ENCODE assay signal across 8 cellular contexts in the genomic region with DNA sequence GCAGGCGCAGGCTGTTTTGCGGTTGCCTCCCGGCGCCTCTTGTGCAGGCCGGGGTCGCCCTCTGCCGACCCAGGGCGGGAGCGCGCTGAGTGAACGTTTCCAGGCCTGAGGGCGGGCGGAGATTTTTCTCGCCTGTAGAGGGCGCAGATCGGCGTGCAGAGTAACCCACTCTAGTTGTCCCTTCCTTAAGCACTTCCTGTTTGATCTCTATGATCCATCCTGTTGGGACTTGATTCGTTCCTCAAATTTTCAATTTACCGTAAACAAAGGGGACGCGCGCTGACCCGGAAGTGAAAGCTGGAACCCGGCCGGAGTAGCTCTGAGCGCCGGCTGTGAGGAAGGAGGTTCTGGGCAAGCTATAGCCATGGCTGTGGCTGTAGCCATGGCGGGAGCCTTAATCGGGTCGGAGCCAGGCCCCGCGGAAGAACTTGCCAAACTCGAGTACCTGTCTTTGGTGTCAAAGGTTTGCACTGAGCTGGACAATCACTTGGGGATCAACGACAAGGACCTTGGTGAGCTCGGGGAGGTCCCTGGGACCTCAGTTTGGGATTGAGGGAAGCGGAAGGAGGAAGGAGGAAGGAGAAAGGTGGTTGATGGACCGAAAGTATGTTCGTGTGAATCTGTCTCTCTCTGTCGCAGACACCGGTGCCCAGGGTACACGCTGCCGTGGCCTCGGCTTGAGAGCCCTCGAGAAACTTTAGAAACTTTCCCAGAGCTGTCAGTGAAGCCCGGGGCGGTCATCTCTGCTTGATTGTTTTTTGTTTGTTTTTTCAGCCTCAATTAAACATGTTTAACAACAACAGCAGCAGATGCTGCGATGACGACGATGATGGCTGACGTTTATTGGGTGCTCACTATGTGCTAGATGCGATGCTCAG. TPM values are rescaled to one million over a fixed set of nuclear protein-coding genes. Genes with fewer than 3 reads are reported as not detected.
A peak's percentile ranks its signal among the peaks of the same experiment; 100 is the strongest.
DNase-seq lines count a peak whose midpoint lies in the region; TF ChIP-seq lines count a peak whose summit lies in the region.

A gene (plus strand): TSS at position 302 of the 878 bp plus-strand sequence. CDS start 63 bp downstream, at position 365.

- H3K27ac ChIP-seq in SK-N-MC (peak within 1 kb of the TSS; percentile 72), temporal lobe (ENCODE audit: low read depth, low read length) (peak within 1 kb of the TSS; percentile 77)

- peak within 1 kb of the TSS; percentile 96 for H3K9ac ChIP-seq in SK-N-MC (ENCODE audit: insufficient read length)

- H3K4me3 ChIP-seq in GM06990 (replicated peaks; ENCODE audit: low read depth, low read length) (peak within 1 kb of the TSS; percentile 83), HFF-Myc (replicated peaks; ENCODE audit: low read depth, low read length) (peak within 1 kb of the TSS; percentile 99), SK-N-MC (peak within 1 kb of the TSS; percentile 99)

- H3K27me3 ChIP-seq in GM06990 (replicated peaks; ENCODE audit: control insufficient read depth, insufficient read depth, low read length), result no peaks in the 10 kb centered on the region

- TF ChIP-seq CTCF in GM06990 (IDR thresholded peaks at IDR 0.05; ENCODE audit: insufficient read depth, low read length, poor library complexity, severe bottlenecking), result peak; percentile 100
- peak; percentile 100 for TF ChIP-seq CTCF in HFF-Myc (IDR thresholded peaks at IDR 0.05; ENCODE audit: low read depth, low read length, missing control alignments)

- no peaks in the 10 kb centered on the region for H3K36me3 ChIP-seq in GM06990 (ENCODE audit: control insufficient read depth, insufficient read depth, low read length)
- no peaks in the 10 kb centered on the region for H3K36me3 ChIP-seq in SK-N-MC (ENCODE audit: insufficient read depth, low read length)

- no peaks in the 10 kb centered on the region for H3K9me3 ChIP-seq in SK-N-MC (ENCODE audit: low read depth, low read length)

- DNase-seq in GM06990 (ENCODE audit: extremely low read depth, insufficient read length), result peak; percentile 99
- peak; percentile 96 for DNase-seq in HFF-Myc (ENCODE audit: extremely low read depth, low read depth)
- peak; percentile 99 for DNase-seq in NAMALWA (ENCODE audit: low spot score)
- peak; percentile 97 for DNase-seq in SK-N-MC (ENCODE audit: low read depth, low spot score)
- peak; percentile 98 for DNase-seq in activated naive CD4-positive, alpha-beta T cell treated with anti-CD3 and anti-CD28 coated beads, Interleukin-2, amount 50 U/mL, for 16 hours
- DNase-seq in germinal center (ENCODE audit: low spot score), result peak; percentile 95
- peak; percentile 70 to 100 (median 96) for DNase-seq in nucleus accumbens (lab: John Stamatoyannopoulos, UW)

RNA-seq across cellular contexts. Expression of the gene that starts here (rescaled TPM):
- 34.7 TPM for total RNA-seq in temporal lobe

Comparison
In these comparisons a context has a peak if more than half of its experiments do, and no peak if none do; other contexts are left out.
1. Peak in every context shown above with its lines: DNase-seq, H3K4me3 ChIP-seq and H3K27ac ChIP-seq.